ENCODE assay signal across 8 cellular contexts in genomic region chr6:42449917-42450313, GRCh38. TPM values are rescaled to one million over a fixed set of nuclear protein-coding genes. Genes with fewer than 3 reads are reported as not detected.
DNase-seq lines count a peak whose midpoint lies in the region; ATAC-seq and TF ChIP-seq lines count a peak whose summit lies in the region.

No MANE protein-coding gene starts in this region.

- peaks cover 57% of the 10 kb centered on the region for H3K4me1 Mint-ChIP-seq in activated naive CD8-positive, alpha-beta T cell treated with anti-CD3 and anti-CD28 coated beads, Interleukin-2, amount 50 U/mL, for 24 hours

- peaks cover 5% of the 10 kb centered on the region for H3K36me3 ChIP-seq in HAP-1 (replicated peaks)
- no peaks in the 10 kb centered on the region for H3K36me3 ChIP-seq in left lung

- H3K27ac ChIP-seq in 22Rv1 = peak overlapping the region; percentile 88
- H3K27ac ChIP-seq in left lung = peak overlapping the region in 1 of 2 donors; percentile 91

- no peaks in the 10 kb centered on the region for H3K36me3 Mint-ChIP-seq in activated naive CD8-positive, alpha-beta T cell treated with anti-CD3 and anti-CD28 coated beads, Interleukin-2, amount 50 U/mL, for 24 hours (ENCODE audit: low read depth)

- intact Hi-C loops in left lung (cut with DNase I) (no loop called here), left colon (cut with DNase I, micrococcal nuclease) (no loop called here)

- H3K4me3 ChIP-seq in HAP-1 (peak overlapping the region; percentile 70), left lung (peak overlapping the region; percentile 74 to 86)

- no peak for ATAC-seq in activated naive CD8-positive, alpha-beta T cell treated with anti-CD3 and anti-CD28 coated beads, Interleukin-2, amount 50 U/mL, for 24 hours
- ATAC-seq in left lung (no peak), left colon (no peak), HG02623 (IDR thresholded peaks at IDR 0.05; ENCODE audit: unreplicated experiment) (no peak)

- in situ Hi-C loops in HAP-1 (cut with MboI; ENCODE audit: low sequenced_read_pairs) = no loop called here

- peaks cover 10% of the 10 kb centered on the region for H3K27me3 Mint-ChIP-seq in activated naive CD8-positive, alpha-beta T cell treated with anti-CD3 and anti-CD28 coated beads, Interleukin-2, amount 50 U/mL, for 24 hours

- H3K4me3 Mint-ChIP-seq in activated naive CD8-positive, alpha-beta T cell treated with anti-CD3 and anti-CD28 coated beads, Interleukin-2, amount 50 U/mL, for 24 hours = peak overlapping the region; percentile 91

- DNase-seq in HAP-1 (ENCODE audit: low spot score in 2 of 2) (peak; percentile 16 to 37), left lung (no peak), dermis blood vessel endothelial cell (no peak), left colon (no peak)
- no peak for DNase-seq in activated naive CD8-positive, alpha-beta T cell treated with anti-CD3 and anti-CD28 coated beads, Interleukin-2, amount 50 U/mL, for 24 hours
- no peak for DNase-seq in activated effector memory CD4-positive, alpha-beta T cell treated with anti-CD3 and anti-CD28 coated beads, Interleukin-2, amount 50 U/mL, for 16 hours

- H3K27me3 ChIP-seq in HAP-1 (ENCODE audit: low read depth) (no peaks in the 10 kb centered on the region), left lung (peaks cover 0 to 21% of the 10 kb centered on the region in 2 donors)

- H3K9me3 Mint-ChIP-seq in activated naive CD8-positive, alpha-beta T cell treated with anti-CD3 and anti-CD28 coated beads, Interleukin-2, amount 50 U/mL, for 24 hours = no peaks in the 10 kb centered on the region

- TF ChIP-seq CTCF in 22Rv1 (IDR thresholded peaks at IDR 0.05) (no peak), left lung (IDR thresholded peaks at IDR 0.05) (no peak)

- H3K9me3 ChIP-seq in HAP-1 (no peaks in the 10 kb centered on the region), left lung (no peaks in the 10 kb centered on the region)

- H3K4me1 ChIP-seq in HAP-1 (peaks cover 28% of the 10 kb centered on the region), left lung (peaks cover 8 to 46% of the 10 kb centered on the region in 2 donors)

- H3K27ac Mint-ChIP-seq in activated naive CD8-positive, alpha-beta T cell treated with anti-CD3 and anti-CD28 coated beads, Interleukin-2, amount 50 U/mL, for 24 hours = peak overlapping the region; percentile 82

RNA-seq across cellular contexts. Expression of gene TRERF1, which starts 1.8 kb away (rescaled TPM):
- total RNA-seq in left lung (1 to 10 TPM; 3.7 to 6.7 TPM), dermis blood vessel endothelial cell (0.05 and 0.17 TPM in 2 replicates), left colon (1 to 10 TPM; 2.3 to 4.0 TPM)

Comparison
In these comparisons a context has a peak if more than half of its experiments do, and no peak if none do; other contexts are left out.
1. DNase-seq: peak in HAP-1 (2 of 2); none in activated naive CD8-positive, alpha-beta T cell treated with anti-CD3 and anti-CD28 coated beads, Interleukin-2, amount 50 U/mL, for 24 hours (single experiment), left lung (0 of 2), dermis blood vessel endothelial cell (single experiment), left colon (0 of 2) and activated effector memory CD4-positive, alpha-beta T cell treated with anti-CD3 and anti-CD28 coated beads, Interleukin-2, amount 50 U/mL, for 16 hours (single experiment).